8 cellular contexts compared by ENCODE assay signal in genomic region chr18:23136326-23137092, GRCh38. TPM values are rescaled to one million over a fixed set of nuclear protein-coding genes. Genes with fewer than 3 reads are reported as not detected.
DNase-seq lines count a peak whose midpoint lies in the region; ATAC-seq, FAIRE-seq and TF ChIP-seq lines count a peak whose summit lies in the region.

No MANE protein-coding gene starts in this region.

- intact Hi-C loops in natural killer cell (cut with micrococcal nuclease), result no loop called here

- peak; percentile 16 for ATAC-seq in HG02981 (IDR thresholded peaks at IDR 0.05; ENCODE audit: unreplicated experiment)
- peak in 2 of 3 donors; percentile 31 to 32 for ATAC-seq in natural killer cell

- no peaks in the 10 kb centered on the region for H3K4me1 ChIP-seq in fibroblast of lung (ENCODE audit: control insufficient read depth, extremely low read depth, insufficient read depth, low read length)

- peak overlapping the region; percentile 52 for H2AFZ ChIP-seq in fibroblast of lung (ENCODE audit: low read length)

- H3K27me3 Mint-ChIP-seq in natural killer cell (ENCODE audit: low read depth in 2 of 2), result peaks cover 31 to 37% of the 10 kb centered on the region in 2 donors

- H3K9ac ChIP-seq in fibroblast of lung (ENCODE audit: insufficient read depth, low read length), result peak overlapping the region; percentile 42

- TF ChIP-seq CTCF in GM12865 (IDR thresholded peaks at IDR 0.05; ENCODE audit: insufficient read depth, low read depth, low read length, missing control alignments) (no peak), WI38 (IDR thresholded peaks at IDR 0.05; ENCODE audit: low read depth, low read length) (no peak), fibroblast of lung (conservative IDR thresholded peaks at IDR 0.05 in 1 of 2, IDR thresholded peaks at IDR 0.05 in 1 of 2; ENCODE audit: low read depth in 1 of 2, low read length in 2 of 2) (no peak), natural killer cell (IDR thresholded peaks at IDR 0.05) (no peak)

- H3K9me3 ChIP-seq in fibroblast of lung (ENCODE audit: control insufficient read depth, insufficient read depth, low read depth, low read length), result no peaks in the 10 kb centered on the region

- no peaks in the 10 kb centered on the region for H3K9me3 Mint-ChIP-seq in natural killer cell

- H3K79me2 ChIP-seq in fibroblast of lung (ENCODE audit: control insufficient read depth, insufficient read depth, low read length), result no peaks in the 10 kb centered on the region

- no peaks in the 10 kb centered on the region for H3K36me3 ChIP-seq in fibroblast of lung (ENCODE audit: control insufficient read depth, insufficient read depth, low read length)

- peaks cover 9% of the 10 kb centered on the region for H3K27me3 ChIP-seq in fibroblast of lung (ENCODE audit: control insufficient read depth, insufficient read depth, low read length)

- H4K20me1 ChIP-seq in fibroblast of lung (ENCODE audit: control insufficient read depth, extremely low read depth, insufficient read depth, low read length), result no peaks in the 10 kb centered on the region

- H3K4me3 ChIP-seq in GM12865 (ENCODE audit: low read depth, low read length), result peak overlapping the region; percentile 91
- peak overlapping the region; percentile 90 for H3K4me3 ChIP-seq in WI38 (ENCODE audit: low read depth, low read length)
- peak overlapping the region; percentile 39 to 77 (median 52) for H3K4me3 ChIP-seq in fibroblast of lung (replicated peaks in 1 of 4; ENCODE audit: control extremely low read depth in 1 of 4, insufficient read depth in 1 of 4, low read depth in 3 of 4, low read length in 4 of 4)

- DNase-seq in GM12865 (ENCODE audit: low read depth) (peak; percentile 45), fibroblast of lung (ENCODE audit: low read depth in 2 of 2) (peak; percentile 34 to 49), natural killer cell (peak; percentile 23), activated gamma-delta T cell treated with Interleukin-2 at 50 U/mL for 16 hours (no peak), HTR-8/SVneo (ENCODE audit: insufficient read length, low spot score) (no peak)
- DNase-seq in effector CD8-positive, alpha-beta T cell (lab: John Stamatoyannopoulos, UW), result no peak

- H3K27ac Mint-ChIP-seq in natural killer cell, result no peak overlapping the region

- no peak for FAIRE-seq in HTR-8/SVneo (lab: Jason Lieb, UNC)

- H3K4me2 ChIP-seq in fibroblast of lung (ENCODE audit: extremely low read depth, insufficient read depth, low read length), result peak overlapping the region; percentile 73

- no peak overlapping the region for H3K27ac ChIP-seq in fibroblast of lung (ENCODE audit: insufficient read depth, low read length)

- no peaks in the 10 kb centered on the region for H3K36me3 Mint-ChIP-seq in natural killer cell

- peak overlapping the region; percentile 72 for H3K4me3 Mint-ChIP-seq in natural killer cell

- H3K4me1 Mint-ChIP-seq in natural killer cell, result peaks cover 17 to 33% of the 10 kb centered on the region in 2 donors

RNA-seq across cellular contexts. Expression of gene CABLES1, which starts 1.2 kb away (rescaled TPM):
- total RNA-seq in fibroblast of lung, result 11.4 and 15.7 TPM in 2 replicates
- 5.1 and 9.8 TPM in 2 replicates for polyA plus RNA-seq in fibroblast of lung
- polyA plus RNA-seq in fibroblast of lung (2012), result 4.8 and 10.6 TPM in 2 replicates
- 5.5 and 12.9 TPM in 2 replicates for polyA minus RNA-seq in fibroblast of lung (ENCODE audit: low replicate concordance)
- 1 to 10 TPM; 1.3 to 2.2 (median 1.8) TPM for total RNA-seq in natural killer cell

Comparison
In these comparisons a context has a peak if more than half of its experiments do, and no peak if none do; other contexts are left out.
1. DNase-seq: peak in GM12865 (single experiment), fibroblast of lung (2 of 2) and natural killer cell (single experiment); none in effector CD8-positive, alpha-beta T cell (single experiment), activated gamma-delta T cell treated with Interleukin-2 at 50 U/mL for 16 hours (single experiment) and HTR-8/SVneo (single experiment).
2. Peak in every context shown above with its lines, with median percentiles within 50 percentile points of each other: H3K4me3 ChIP-seq.